Comparison of ENCODE assay signal across 14 cellular contexts in genomic region chr6:105780146-105780860, GRCh38.
DNase-seq lines count a peak whose midpoint lies in the region; ATAC-seq and TF ChIP-seq lines count a peak whose summit lies in the region.
"Had no signal": no experiment of that assay in that cellular context is flagged by ENCODE, and none has a peak within 500 bp of the region (broad histone marks: within the 10 kb centered on the region; RNA-seq: fewer than 3 reads in every experiment).

No MANE protein-coding gene starts in this region.

- no peak for ATAC-seq in GM23338
- ATAC-seq in left colon, result peak; percentile 25
- no peak for ATAC-seq in left ventricle myocardium superior
- ATAC-seq in HG03039 (IDR thresholded peaks at IDR 0.05; ENCODE audit: unreplicated experiment), result no peak
- ATAC-seq: activated CD8-positive, alpha-beta T cell treated with anti-CD3 and anti-CD28 coated beads, Interleukin-2, amount 10 ng/mL, durations not matched to agents 7 days and 5 days had no signal

- H3K9me2 ChIP-seq in GM23338 (ENCODE audit: insufficient read depth), result peaks cover 6% of the 10 kb centered on the region; the same call in 1 of the 2 replicates

- H3K36me3 Mint-ChIP-seq in Calu3 (ENCODE audit: insufficient read depth, unreplicated experiment) (peaks cover 4% of the 10 kb centered on the region), GM23338 (ENCODE audit: low read depth) (peaks cover 5% of the 10 kb centered on the region; the same call in 1 of the 3 replicates)

- H3K4me1 ChIP-seq in GM23338 (ENCODE audit: insufficient read depth), result no peaks in the 10 kb centered on the region
- H3K4me1 ChIP-seq in testis, result no peaks in the 10 kb centered on the region

- 87% methylated on average over 12 of the region's 12 CpGs for WGBS in testis, 2 donors

- H4K20me1 ChIP-seq in GM23338 (replicated peaks; ENCODE audit: insufficient read depth), result no peaks in the 10 kb centered on the region

- in situ Hi-C loops in SK-MEL-5 (cut with HindIII; ENCODE audit: low pct_unique_long_range_greater_than_20kb, low sequenced_read_pairs), result no loop called here

- peak overlapping the region; percentile 73 for H3K27ac Mint-ChIP-seq in Calu3 (ENCODE audit: unreplicated experiment)
- no peak overlapping the region for H3K27ac Mint-ChIP-seq in GM23338
- H3K27ac Mint-ChIP-seq: activated CD8-positive, alpha-beta T cell treated with anti-CD3 and anti-CD28 coated beads, Interleukin-2, amount 10 ng/mL, durations not matched to agents 7 days and 5 days; activated naive CD4-positive, alpha-beta T cell treated with anti-CD3 and anti-CD28 coated beads, Interleukin-2, amount 50 U/mL, for 72 hours; B cell had no signal

- H3K79me2 ChIP-seq in GM23338 (replicated peaks; ENCODE audit: insufficient read depth), result no peaks in the 10 kb centered on the region

- intact Hi-C loops in Calu3 (cut with micrococcal nuclease; ENCODE audit: unreplicated experiment) (no loop called here), left colon (cut with DNase I, micrococcal nuclease) (no loop called here), testis (cut with DNase I; ENCODE audit: low total_unique reads) (no loop called here), left ventricle myocardium superior (cut with micrococcal nuclease) (no loop called here)

- DNase-seq in Calu3 (peak; percentile 30), GM23338 (ENCODE audit: low spot score) (no peak), SK-MEL-5 (ENCODE audit: low read depth, low spot score) (peak; percentile 39), left colon (no peak), testis (no peak), left ventricle myocardium superior (no peak), HK-2 (ENCODE audit: unreplicated experiment) (no peak)
- DNase-seq: activated CD8-positive, alpha-beta T cell treated with anti-CD3 and anti-CD28 coated beads, Interleukin-2, amount 10 ng/mL, durations not matched to agents 7 days and 5 days; dermis blood vessel endothelial cell; NCI-H1417 treated with DMSO at 0.1 percent for 48 hours; NK-92 treated with Interleukin-12 subunit alpha and Interleukin-12 subunit beta, amount 100 ng/mL, for 24 hours had no signal

- TF ChIP-seq CTCF in Calu3 (IDR thresholded peaks at IDR 0.05; ENCODE audit: unreplicated experiment) (no peak), GM23338 (conservative IDR thresholded peaks at IDR 0.05; ENCODE audit: low read depth in 2 of 2) (no peak), testis (IDR thresholded peaks at IDR 0.05) (no peak)

- H3K36me3 ChIP-seq in GM23338 (ENCODE audit: insufficient read depth), result no peaks in the 10 kb centered on the region
- no peaks in the 10 kb centered on the region for H3K36me3 ChIP-seq in testis (ENCODE audit: low read depth, missing control alignments)

- H3K4me1 Mint-ChIP-seq in Calu3 (ENCODE audit: low read depth, unreplicated experiment) (peaks cover 44% of the 10 kb centered on the region), GM23338 (no peaks in the 10 kb centered on the region)

- peak overlapping the region; percentile 43; the same call in 1 of the 2 replicates for H2AFZ ChIP-seq in GM23338

- H3K27me3 Mint-ChIP-seq in Calu3 (ENCODE audit: unreplicated experiment) (no peaks in the 10 kb centered on the region), GM23338 (ENCODE audit: insufficient read depth, low read depth, poor library complexity) (peaks cover 2% of the 10 kb centered on the region)
- H3K27me3 Mint-ChIP-seq: B cell had no signal

- no peak overlapping the region for H3K4me3 ChIP-seq in GM23338
- H3K4me3 ChIP-seq in testis, result no peak overlapping the region

- H3K4me3 Mint-ChIP-seq in Calu3 (ENCODE audit: low read depth, unreplicated experiment), result no peak overlapping the region
- H3K4me3 Mint-ChIP-seq in GM23338, result no peak overlapping the region
- H3K4me3 Mint-ChIP-seq: activated CD8-positive, alpha-beta T cell treated with anti-CD3 and anti-CD28 coated beads, Interleukin-2, amount 10 ng/mL, durations not matched to agents 7 days and 5 days; B cell had no signal

- TF ChIP-seq POLR2A in testis (IDR thresholded peaks at IDR 0.05), result no peak

- no peak overlapping the region for H3K4me2 ChIP-seq in GM23338

- no TSS peak for BruUV-seq in Calu3 (replicated peaks; lab: Mats Ljungman, UMichigan)

- H3K9me3 Mint-ChIP-seq in Calu3 (ENCODE audit: low read depth, unreplicated experiment), result peaks cover under 1% of the 10 kb centered on the region
- peaks cover 9% of the 10 kb centered on the region for H3K9me3 Mint-ChIP-seq in GM23338

- no peaks in the 10 kb centered on the region for H3F3A ChIP-seq in GM23338 (replicated peaks; ENCODE audit: low read depth)

- no peaks in the 10 kb centered on the region for H3K9me3 ChIP-seq in testis

- no peaks in the 10 kb centered on the region for H3K27me3 ChIP-seq in GM23338 (ENCODE audit: insufficient read depth)
- H3K27me3 ChIP-seq in testis, result no peaks in the 10 kb centered on the region

- CTCF ChIA-PET in Calu3 (lab: Charles Lee), result no interaction called here

- H3K27ac ChIP-seq in GM23338 (ENCODE audit: low read depth) (no peak overlapping the region), testis (no peak overlapping the region)

TF ChIP-seq in GM23338, 12 proteins besides CTCF, POLR2A, EP300 and RAD21:
- TF ChIP-seq POLR2AphosphoS5 (IDR thresholded peaks at IDR 0.05; ENCODE audit: low read depth) (no peak), NANOG (IDR thresholded peaks at IDR 0.05; ENCODE audit: borderline replicate concordance) (no peak), ZNF114 (CRISPR knock-in tag; IDR thresholded peaks at IDR 0.05) (no peak), EZH2phosphoT487 (IDR thresholded peaks at IDR 0.05; ENCODE audit: unreplicated experiment) (no peak), ETS1 (IDR thresholded peaks at IDR 0.05) (no peak), EZH2 (IDR thresholded peaks at IDR 0.05; ENCODE audit: low read depth, unreplicated experiment) (no peak), JUNB (IDR thresholded peaks at IDR 0.05; ENCODE audit: unreplicated experiment) (no peak), REST (IDR thresholded peaks at IDR 0.05; ENCODE audit: unreplicated experiment) (no peak), CREB1 (CRISPR knock-in tag; IDR thresholded peaks at IDR 0.05; ENCODE audit: low read depth) (no peak)
TF ChIP-seq in GM23338: peak in this region for 0.

Comparison
In these comparisons a context has a peak if more than half of its experiments do, and no peak if none do; other contexts are left out.
1. DNase-seq: peak in Calu3 (single experiment) and SK-MEL-5 (single experiment); none in GM23338 (single experiment), left colon (0 of 2), testis (single experiment), left ventricle myocardium superior (single experiment) and HK-2 (single experiment).